In genomic region chr15:27183182-27183581, GRCh38 we compare ENCODE assay signal across 21 cellular contexts.
"Had no signal": no experiment of that assay in that cellular context is flagged by ENCODE, and none has a peak within 500 bp of the region (broad histone marks: within the 10 kb centered on the region; RNA-seq: fewer than 3 reads in every experiment).

No MANE protein-coding gene starts in this region.

- H3K4me3 ChIP-seq: cardiac muscle cell, esophagus muscularis mucosa, mucosa of descending colon, ovary, right lobe of liver had no signal

- H3K9me3 ChIP-seq: ovary, right lobe of liver had no signal

- H3K4me3 Mint-ChIP-seq: activated CD4-positive, alpha-beta memory T cell treated with anti-CD3 and anti-CD28 coated beads for 36 hours; activated naive CD8-positive, alpha-beta T cell; activated T-helper 1 cell treated with anti-CD3 and anti-CD28 coated beads, Interleukin-12 subunit alpha, Interleukin-12 subunit beta, Interleukin-2, Interleukin-4 antibody, amounts not matched to agents 30 ng/mL and 10 ng/mL and 1 ng/mL, durations not matched to agents 14 hours and 24 hours and 36 hours; dendritic cell treated with granulocyte-macrophage colony-stimulating factor and Interleukin-4, amounts not matched to agents 40 ng/mL and 50 ng/mL, for 4 days; stimulated activated naive CD8-positive, alpha-beta T cell treated with anti-CD3 and anti-CD28 coated beads, Interleukin-15, amount 100 ng/mL, for 72 hours; type B pancreatic cell; WTC11 had no signal

- H3K36me3 ChIP-seq: cardiac muscle cell, esophagus muscularis mucosa, ovary, right lobe of liver had no signal

- H3K27me3 Mint-ChIP-seq: activated CD4-positive, alpha-beta memory T cell treated with anti-CD3 and anti-CD28 coated beads for 36 hours; activated naive CD8-positive, alpha-beta T cell; dendritic cell treated with granulocyte-macrophage colony-stimulating factor and Interleukin-4, amounts not matched to agents 40 ng/mL and 50 ng/mL, for 4 days; naive B cell; stimulated activated naive CD8-positive, alpha-beta T cell treated with anti-CD3 and anti-CD28 coated beads, Interleukin-15, amount 100 ng/mL, for 72 hours; type B pancreatic cell had no signal

- H3K4me1 Mint-ChIP-seq: naive B cell; stimulated activated naive CD8-positive, alpha-beta T cell treated with anti-CD3 and anti-CD28 coated beads, Interleukin-15, amount 100 ng/mL, for 72 hours had no signal

- H3K27me3 ChIP-seq: cardiac muscle cell, esophagus muscularis mucosa, ovary, right lobe of liver had no signal

- H3K27ac ChIP-seq: cardiac muscle cell, esophagus muscularis mucosa, ovary, right lobe of liver had no signal

- DNase-seq: activated CD4-positive, alpha-beta memory T cell treated with anti-CD3 and anti-CD28 coated beads for 36 hours; activated CD4-positive, alpha-beta T cell treated with anti-CD3 and anti-CD28 coated beads for 4 hours; activated gamma-delta T cell treated with Interleukin-2 at 50 U/mL for 16 hours; activated T-cell treated with anti-CD3 and anti-CD28 coated beads for 4 hours; amniotic stem cell; effector CD8-positive, alpha-beta T cell; mesenchymal stem cell; mucosa of descending colon; naive B cell; ovary; right lobe of liver; small intestine; stimulated activated CD4-positive, alpha-beta T cell treated with anti-CD3 and anti-CD28 coated beads, Interleukin-4, amount 100 ng/mL, for 1 hour; stimulated activated naive CD8-positive, alpha-beta T cell treated with anti-CD3 and anti-CD28 coated beads, Interleukin-15, amount 100 ng/mL, for 72 hours had no signal

- H3K36me3 Mint-ChIP-seq: activated CD4-positive, alpha-beta memory T cell treated with anti-CD3 and anti-CD28 coated beads for 36 hours; activated naive CD8-positive, alpha-beta T cell; naive B cell; type B pancreatic cell had no signal

- H3K9me3 Mint-ChIP-seq: type B pancreatic cell had no signal

- H3K27ac Mint-ChIP-seq: activated CD4-positive, alpha-beta memory T cell treated with anti-CD3 and anti-CD28 coated beads for 36 hours; activated naive CD8-positive, alpha-beta T cell; activated T-helper 1 cell treated with anti-CD3 and anti-CD28 coated beads, Interleukin-12 subunit alpha, Interleukin-12 subunit beta, Interleukin-2, Interleukin-4 antibody, amounts not matched to agents 30 ng/mL and 10 ng/mL and 1 ng/mL, durations not matched to agents 14 hours and 24 hours and 36 hours; dendritic cell treated with granulocyte-macrophage colony-stimulating factor and Interleukin-4, amounts not matched to agents 40 ng/mL and 50 ng/mL, for 4 days; naive B cell; stimulated activated naive CD8-positive, alpha-beta T cell treated with anti-CD3 and anti-CD28 coated beads, Interleukin-15, amount 100 ng/mL, for 72 hours; type B pancreatic cell; WTC11 had no signal

- H3K4me1 ChIP-seq: esophagus muscularis mucosa, right lobe of liver had no signal
